27 cellular contexts compared by ENCODE assay signal in the genomic region with DNA sequence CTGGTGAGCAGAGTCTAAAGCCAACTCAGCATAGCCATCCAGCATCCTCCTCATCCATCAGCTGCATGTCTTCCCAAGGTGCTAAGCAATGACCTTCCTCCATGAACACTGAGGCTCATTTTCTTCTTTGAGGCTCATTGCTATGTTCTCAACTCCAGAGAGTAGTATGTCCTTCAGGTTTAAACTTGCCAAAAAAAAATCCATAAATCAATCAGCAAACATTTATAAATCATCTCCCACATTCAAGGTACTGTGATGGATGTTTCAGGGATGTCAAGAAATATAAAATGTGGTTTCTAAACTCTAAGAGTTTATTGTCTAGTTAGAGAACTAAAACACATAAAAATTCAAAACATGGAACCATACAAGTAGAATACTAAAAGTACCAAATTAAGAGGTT.
"Had no signal": no experiment of that assay in that cellular context is flagged by ENCODE, and none has a peak within 500 bp of the region (broad histone marks: within the 10 kb centered on the region; RNA-seq: fewer than 3 reads in every experiment).

No MANE protein-coding gene starts in this region.

- H3K36me3 Mint-ChIP-seq: WTC11 had no signal

- H3K27ac Mint-ChIP-seq: activated CD8-positive, alpha-beta T cell treated with anti-CD3 and anti-CD28 coated beads, Interleukin-2, amount 10 ng/mL, durations not matched to agents 7 days and 5 days; activated naive CD4-positive, alpha-beta T cell treated with anti-CD3 and anti-CD28 coated beads, Interleukin-2, amount 50 U/mL, for 72 hours; activated naive CD8-positive, alpha-beta T cell treated with anti-CD3 and anti-CD28 coated beads, Interleukin-2, amount 50 U/mL, for 24 hours; T-helper 1 cell treated with Interleukin-12 subunit alpha and Interleukin-12 subunit beta and Interleukin-4 antibody, amounts not matched to agents 30 μg/mL and 1 μg/mL, for 36 hours; WTC11 had no signal

- H3K9me3 Mint-ChIP-seq: activated naive CD8-positive, alpha-beta T cell treated with anti-CD3 and anti-CD28 coated beads, Interleukin-2, amount 50 U/mL, for 24 hours; T-helper 1 cell treated with Interleukin-12 subunit alpha and Interleukin-12 subunit beta and Interleukin-4 antibody, amounts not matched to agents 30 μg/mL and 1 μg/mL, for 36 hours; WTC11 had no signal

- H3K9me3 ChIP-seq: ascending aorta, body of pancreas had no signal

- H3K4me3 ChIP-seq: ascending aorta, body of pancreas had no signal

- H3K27ac ChIP-seq: ascending aorta, body of pancreas had no signal

- ATAC-seq: activated CD8-positive, alpha-beta T cell treated with anti-CD3 and anti-CD28 coated beads, Interleukin-2, amount 10 ng/mL, durations not matched to agents 7 days and 5 days; activated naive CD4-positive, alpha-beta T cell treated with anti-CD3 and anti-CD28 coated beads, Interleukin-2, amount 50 U/mL, for 72 hours; activated naive CD8-positive, alpha-beta T cell treated with anti-CD3 and anti-CD28 coated beads, Interleukin-2, amount 50 U/mL, for 24 hours; body of pancreas; WTC11 had no signal

- H3K4me3 Mint-ChIP-seq: activated CD8-positive, alpha-beta T cell treated with anti-CD3 and anti-CD28 coated beads, Interleukin-2, amount 10 ng/mL, durations not matched to agents 7 days and 5 days; activated naive CD8-positive, alpha-beta T cell treated with anti-CD3 and anti-CD28 coated beads, Interleukin-2, amount 50 U/mL, for 24 hours; T-helper 1 cell treated with Interleukin-12 subunit alpha and Interleukin-12 subunit beta and Interleukin-4 antibody, amounts not matched to agents 30 μg/mL and 1 μg/mL, for 36 hours; WTC11 had no signal

- H3K27me3 Mint-ChIP-seq: activated naive CD8-positive, alpha-beta T cell treated with anti-CD3 and anti-CD28 coated beads, Interleukin-2, amount 50 U/mL, for 24 hours had no signal

- H3K36me3 ChIP-seq: ascending aorta had no signal

- DNase-seq: activated CD4-positive, alpha-beta T cell treated with anti-CD3 and anti-CD28 coated beads for 48 hours; activated CD4-positive, alpha-beta T cell treated with anti-CD3 and anti-CD28 coated beads, Interleukin-2, amount 50 U/mL, for 4 hours; activated CD4-positive, CD25-positive, alpha-beta regulatory T cell treated with anti-CD3 and anti-CD28 coated beads, Interleukin-2, amount 50 U/mL, for 72 hours; activated CD8-positive, alpha-beta memory T cell treated with anti-CD3 and anti-CD28 coated beads, Interleukin-2, amount 50 U/mL, for 48 hours; activated CD8-positive, alpha-beta T cell treated with anti-CD3 and anti-CD28 coated beads, Interleukin-2, amount 10 ng/mL, durations not matched to agents 7 days and 5 days; activated naive CD8-positive, alpha-beta T cell treated with anti-CD3 and anti-CD28 coated beads, Interleukin-2, amount 50 U/mL, for 24 hours; activated T-cell treated with anti-CD3 and anti-CD28 coated beads, Interleukin-2, amount 50 U/mL, for 1 hour; amniotic stem cell; body of pancreas; central memory CD4-positive, alpha-beta T cell; Karpas-422; MM.1S; NCI-H1105; NCI-H1436; NCI-H1694 treated with DMSO at 0.1 percent for 48 hours; NCI-H2029 treated with DMSO at 0.1 percent for 48 hours; NCI-H345; NCI-H510A; NCI-H69; NK-92 treated with Interleukin-12 subunit alpha and Interleukin-12 subunit beta, amount 100 ng/mL, for 24 hours; SHP77 treated with DMSO at 0.1 percent for 48 hours; T-helper 9 cell had no signal

- FAIRE-seq: bronchial epithelial cell had no signal

- H3K27me3 ChIP-seq: ascending aorta, body of pancreas had no signal
